In genomic region chr22:39176067-39176621, GRCh38 we compare ENCODE assay signal across 9 cellular contexts. TPM values are rescaled to one million over a fixed set of nuclear protein-coding genes. Genes with fewer than 3 reads are reported as not detected.
DNase-seq lines count a peak whose midpoint lies in the region; ATAC-seq and TF ChIP-seq lines count a peak whose summit lies in the region.
"Had no signal": no experiment of that assay in that cellular context is flagged by ENCODE, and none has a peak within 500 bp of the region (broad histone marks: within the 10 kb centered on the region; RNA-seq: fewer than 3 reads in every experiment).

No MANE protein-coding gene starts in this region.

- no peaks in the 10 kb centered on the region for H3K9me3 ChIP-seq in hepatocyte (ENCODE audit: low read depth)

- peak overlapping the region; percentile 80 for H3K4me2 ChIP-seq in GM23338
- peak overlapping the region; percentile 53 for H3K4me2 ChIP-seq in hepatocyte

- peak overlapping the region; percentile 95 for H3K27ac Mint-ChIP-seq in GM23338
- H3K27ac Mint-ChIP-seq: stimulated activated naive CD8-positive, alpha-beta T cell treated with anti-CD3 and anti-CD28 coated beads, Interleukin-15, Interleukin-2, amounts not matched to agents 100 ng/mL and 50 ng/mL, for 24 hours had no signal

- H3K9me2 ChIP-seq in GM23338 (ENCODE audit: insufficient read depth) (no peaks in the 10 kb centered on the region), hepatocyte (replicated peaks; ENCODE audit: insufficient read depth) (no peaks in the 10 kb centered on the region)

- no peak for TF ChIP-seq POLR2A in GM18505 (IDR thresholded peaks at IDR 0.05; ENCODE audit: borderline replicate concordance, extremely low read depth, insufficient read depth, insufficient read length)

- intact Hi-C loops in sciatic nerve (cut with DNase I) = loop anchor here (10.0 kb wide), 1 partner anchor 349 kb away; the partner anchor contains the start of gene ATF4

- H3K36me3 ChIP-seq in GM23338 (ENCODE audit: insufficient read depth) (no peaks in the 10 kb centered on the region), hepatocyte (replicated peaks; ENCODE audit: insufficient read depth, low read depth) (no peaks in the 10 kb centered on the region)

- H2AFZ ChIP-seq in GM23338 (no peak overlapping the region), hepatocyte (no peak overlapping the region)

- peak; percentile 48 for ATAC-seq in GM23338
- ATAC-seq in sciatic nerve = peak; percentile 64
- ATAC-seq in GM18505 (IDR thresholded peaks at IDR 0.05; ENCODE audit: unreplicated experiment) = no peak
- ATAC-seq in HG03442 (IDR thresholded peaks at IDR 0.05; ENCODE audit: unreplicated experiment) = no peak

- peaks cover 82% of the 10 kb centered on the region for H3K4me1 Mint-ChIP-seq in GM23338

- 44% methylated on average over 21 of the region's 21 CpGs for WGBS in hepatocyte (ENCODE audit: low lambda C conversion rate, missing lambda C conversion rate)

- H3K4me3 ChIP-seq in GM23338 = peak overlapping the region; percentile 36; the same call in 1 of the 2 replicates
- H3K4me3 ChIP-seq in hepatocyte = no peak overlapping the region

- H3K27me3 ChIP-seq in GM23338 (ENCODE audit: insufficient read depth) (no peaks in the 10 kb centered on the region), hepatocyte (no peaks in the 10 kb centered on the region)

- no peaks in the 10 kb centered on the region; the same call in 2 of the 3 replicates for H3K36me3 Mint-ChIP-seq in GM23338 (ENCODE audit: low read depth)

- TF ChIP-seq CTCF in GM23338 (conservative IDR thresholded peaks at IDR 0.05; ENCODE audit: low read depth in 2 of 2) (no peak), hepatocyte (IDR thresholded peaks at IDR 0.05; ENCODE audit: poor library complexity) (no peak)

- H3K9me3 Mint-ChIP-seq in GM23338 = peaks cover 3% of the 10 kb centered on the region; the same call in 1 of the 3 replicates

- H3K79me2 ChIP-seq in GM23338 (replicated peaks; ENCODE audit: insufficient read depth) (no peaks in the 10 kb centered on the region), hepatocyte (no peaks in the 10 kb centered on the region)

- H3K27ac ChIP-seq in GM23338 (ENCODE audit: low read depth) (peak overlapping the region; percentile 99), hepatocyte (peak overlapping the region; percentile 66)

- H3K27me3 Mint-ChIP-seq in GM23338 (ENCODE audit: insufficient read depth, low read depth, poor library complexity) = peaks cover 28% of the 10 kb centered on the region
- H3K27me3 Mint-ChIP-seq: stimulated activated naive CD8-positive, alpha-beta T cell treated with anti-CD3 and anti-CD28 coated beads, Interleukin-15, Interleukin-2, amounts not matched to agents 100 ng/mL and 50 ng/mL, for 24 hours had no signal

- peak; percentile 92 for DNase-seq in GM23338 (ENCODE audit: low spot score)
- DNase-seq in amniotic epithelial cell (ENCODE audit: low read depth) = peak; percentile 61
- peak; percentile 58 for DNase-seq in hepatocyte (ENCODE audit: low spot score)
- peak; percentile 78 for DNase-seq in sciatic nerve (ENCODE audit: low spot score)
- no peak for DNase-seq in NCI-H2227 (lab: John Stamatoyannopoulos, UW; ENCODE audit: unreplicated experiment)
- no peak for DNase-seq in anterior cingulate cortex (lab: John Stamatoyannopoulos, UW)

- peaks cover 55% of the 10 kb centered on the region for H3K4me1 ChIP-seq in GM23338 (ENCODE audit: insufficient read depth)
- H3K4me1 ChIP-seq in hepatocyte (ENCODE audit: insufficient read depth) = peaks cover 27% of the 10 kb centered on the region

- H4K20me1 ChIP-seq in GM23338 (replicated peaks; ENCODE audit: insufficient read depth) = no peaks in the 10 kb centered on the region
- no peaks in the 10 kb centered on the region for H4K20me1 ChIP-seq in hepatocyte (ENCODE audit: insufficient read depth, poor library complexity, severe bottlenecking)

- H3K4me3 Mint-ChIP-seq in GM23338 = no peak overlapping the region
- H3K4me3 Mint-ChIP-seq: stimulated activated naive CD8-positive, alpha-beta T cell treated with anti-CD3 and anti-CD28 coated beads, Interleukin-15, Interleukin-2, amounts not matched to agents 100 ng/mL and 50 ng/mL, for 24 hours had no signal

- peaks cover 17% of the 10 kb centered on the region for H3F3A ChIP-seq in GM23338 (replicated peaks; ENCODE audit: low read depth)

TF ChIP-seq in GM23338, 12 proteins besides CTCF, POLR2A, EP300 and RAD21:
- no peak for TF ChIP-seq REST (IDR thresholded peaks at IDR 0.05; ENCODE audit: unreplicated experiment)
- no peak for TF ChIP-seq NANOG (IDR thresholded peaks at IDR 0.05; ENCODE audit: borderline replicate concordance)
- peak; percentile 40; the same call in 1 of the 2 replicates for TF ChIP-seq CREB1 (CRISPR knock-in tag; IDR thresholded peaks at IDR 0.05; ENCODE audit: low read depth)
- TF ChIP-seq ETS1 (IDR thresholded peaks at IDR 0.05) = peak; percentile 48; the same call in 1 of the 2 replicates

RNA-seq across cellular contexts. Expression of gene CBX7, which starts 23.7 kb away (rescaled TPM):
- total RNA-seq in GM23338 (2014; rRNA removed; shearing (Covaris generic)) = 11.5 and 12.7 TPM in 2 replicates
- polyA plus RNA-seq in GM23338 (2016; fragmentation: Nextera tagmentation; extraction: Ambion mirVana) (2.6 and 2.8 TPM in 2 replicates), hepatocyte (4.2 and 9.5 TPM in 2 replicates)
- total RNA-seq in hepatocyte (3.2 and 9.6 TPM in 2 replicates), sciatic nerve (115 TPM)

Comparison
In these comparisons a context has a peak if more than half of its experiments do, and no peak if none do; other contexts are left out.
1. ATAC-seq: peak in GM23338 (single experiment) and sciatic nerve (single experiment); none in GM18505 (single experiment) and HG03442 (single experiment).
2. DNase-seq: peak in GM23338 (single experiment), amniotic epithelial cell (single experiment), hepatocyte (single experiment) and sciatic nerve (single experiment); none in NCI-H2227 (single experiment) and anterior cingulate cortex (0 of 58).